ENCODE assay signal across 8 cellular contexts in genomic region chr7:50119815-50120637, GRCh38.
DNase-seq lines count a peak whose midpoint lies in the region; ATAC-seq and TF ChIP-seq lines count a peak whose summit lies in the region.

No MANE protein-coding gene starts in this region.

- H3K27ac ChIP-seq in VCaP: no peak overlapping the region

- DNase-seq in activated gamma-delta T cell treated with Interleukin-2 at 50 U/mL for 16 hours (peak; percentile 8), activated gamma-delta T cell (lab: John Stamatoyannopoulos, UW) (no peak), kidney tubule cell (ENCODE audit: low spot score) (peak; percentile 4), AG08395 (ENCODE audit: low spot score) (no peak), NCI-H146 (lab: John Stamatoyannopoulos, UW) (no peak), hippocampal formation (lab: John Stamatoyannopoulos, UW) (no peak)

- peak; percentile 73 for ATAC-seq in HG03159 (IDR thresholded peaks at IDR 0.05; ENCODE audit: unreplicated experiment)

- TF ChIP-seq CTCF in VCaP (conservative IDR thresholded peaks at IDR 0.05): peak; percentile 46

Comparison
In these comparisons a context has a peak if more than half of its experiments do, and no peak if none do; other contexts are left out.
1. DNase-seq: peak in activated gamma-delta T cell treated with Interleukin-2 at 50 U/mL for 16 hours (single experiment) and kidney tubule cell (single experiment); none in activated gamma-delta T cell (single experiment), AG08395 (single experiment), NCI-H146 (single experiment) and hippocampal formation (0 of 2).